Comparison of ENCODE assay signal across 9 cellular contexts in the genomic region with DNA sequence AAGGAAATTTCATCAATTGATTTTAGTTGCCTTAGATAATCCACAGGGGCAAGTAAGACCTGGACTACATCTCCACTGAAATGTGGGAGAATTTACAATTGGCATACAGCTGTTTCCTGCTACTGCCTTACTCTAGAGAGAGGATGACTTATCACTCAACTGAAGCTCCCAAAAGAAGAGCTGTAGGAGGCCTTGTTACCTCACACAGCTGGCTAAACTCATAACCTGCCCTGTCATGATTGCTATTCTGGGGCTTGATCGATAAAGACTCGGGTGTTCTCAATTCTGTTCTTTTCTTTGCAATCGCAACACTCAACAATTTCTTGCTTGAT.
A peak's percentile ranks its signal among the peaks of the same experiment; 100 is the strongest.
DNase-seq lines count a peak whose midpoint lies in the region; ATAC-seq and TF ChIP-seq lines count a peak whose summit lies in the region.
"Had no signal": no experiment of that assay in that cellular context is flagged by ENCODE, and none has a peak within 500 bp of the region (broad histone marks: within the 10 kb centered on the region; RNA-seq: fewer than 3 reads in every experiment).

No MANE protein-coding gene starts in this region.

- H3K9me3 ChIP-seq in tibial nerve: no peaks in the 10 kb centered on the region

- POLR2A ChIA-PET in T-cell (lab: Charles Lee): interaction anchor here in 1 of 2 donors (0.6 kb wide), 1 partner anchor 218 kb away, joined by 3 read pairs; no protein-coding TSS in a partner anchor

- peak overlapping the region in 2 of 4 donors; percentile 38 to 39 for H3K4me3 ChIP-seq in tibial nerve
- H3K4me3 ChIP-seq: cardiac muscle cell had no signal

- H3K27me3 ChIP-seq in tibial nerve: no peaks in the 10 kb centered on the region
- H3K27me3 ChIP-seq: cardiac muscle cell had no signal

- CTCF ChIA-PET in activated CD8-positive, alpha-beta memory T cell treated with anti-CD3 and anti-CD28 coated beads, Interleukin-2, amount 10 ng/mL, durations not matched to agents 7 days and 5 days (lab: Charles Lee): interaction anchor here (0.8 to 1.4 kb wide), 2 partner anchors 9 to 1396 kb away, joined by 3 to 5 read pairs; partner anchors contain the start of gene EFNB2
- CTCF ChIA-PET in T-cell (lab: Charles Lee): interaction anchor here (1.0 to 1.3 kb wide), 2 partner anchors 63 kb away, joined by 3 to 6 read pairs; no protein-coding TSS in a partner anchor

- whole genome bisulfite sequencing in tibial nerve, 2 donors: 82 to 86% methylated on average over 3 of the region's 3 CpGs

- H3K27ac Mint-ChIP-seq in activated CD8-positive, alpha-beta memory T cell treated with anti-CD3 and anti-CD28 coated beads, Interleukin-2, amount 10 ng/mL, durations not matched to agents 7 days and 5 days: peak overlapping the region; percentile 96
- H3K27ac Mint-ChIP-seq in T-cell: peak overlapping the region; percentile 98 to 99
- peak overlapping the region; percentile 96 to 98 for H3K27ac Mint-ChIP-seq in stimulated activated naive CD8-positive, alpha-beta T cell treated with anti-CD3 and anti-CD28 coated beads, Interleukin-15, amount 100 ng/mL, for 72 hours

- ATAC-seq in activated CD8-positive, alpha-beta memory T cell treated with anti-CD3 and anti-CD28 coated beads, Interleukin-2, amount 10 ng/mL, durations not matched to agents 7 days and 5 days: no peak
- ATAC-seq in HG02870 (IDR thresholded peaks at IDR 0.05; ENCODE audit: unreplicated experiment) (peak; percentile 4), T-cell (replicated peaks in 1 of 4) (peak in 3 of 4 experiments; percentile 1 to 3 (median 2))
- peak; percentile 27 for ATAC-seq in stimulated activated naive CD8-positive, alpha-beta T cell treated with anti-CD3 and anti-CD28 coated beads, Interleukin-15, amount 100 ng/mL, for 72 hours

- no peak for TF ChIP-seq CTCF in tibial nerve (IDR thresholded peaks at IDR 0.05)

- H3K9me3 Mint-ChIP-seq in activated CD8-positive, alpha-beta memory T cell treated with anti-CD3 and anti-CD28 coated beads, Interleukin-2, amount 10 ng/mL, durations not matched to agents 7 days and 5 days (ENCODE audit: low read depth): no peaks in the 10 kb centered on the region
- no peaks in the 10 kb centered on the region for H3K9me3 Mint-ChIP-seq in T-cell
- no peaks in the 10 kb centered on the region for H3K9me3 Mint-ChIP-seq in stimulated activated naive CD8-positive, alpha-beta T cell treated with anti-CD3 and anti-CD28 coated beads, Interleukin-15, amount 100 ng/mL, for 72 hours

- H3K36me3 ChIP-seq in tibial nerve: no peaks in the 10 kb centered on the region
- H3K36me3 ChIP-seq: cardiac muscle cell had no signal

- peak overlapping the region; percentile 89 for H3K4me3 Mint-ChIP-seq in activated CD8-positive, alpha-beta memory T cell treated with anti-CD3 and anti-CD28 coated beads, Interleukin-2, amount 10 ng/mL, durations not matched to agents 7 days and 5 days
- peak overlapping the region; percentile 81 to 91 (median 90) for H3K4me3 Mint-ChIP-seq in T-cell
- H3K4me3 Mint-ChIP-seq in stimulated activated naive CD8-positive, alpha-beta T cell treated with anti-CD3 and anti-CD28 coated beads, Interleukin-15, amount 100 ng/mL, for 72 hours: peak overlapping the region; percentile 84 to 85

- no peaks in the 10 kb centered on the region for H3K27me3 Mint-ChIP-seq in activated CD8-positive, alpha-beta memory T cell treated with anti-CD3 and anti-CD28 coated beads, Interleukin-2, amount 10 ng/mL, durations not matched to agents 7 days and 5 days
- H3K27me3 Mint-ChIP-seq in T-cell: no peaks in the 10 kb centered on the region
- no peaks in the 10 kb centered on the region for H3K27me3 Mint-ChIP-seq in stimulated activated naive CD8-positive, alpha-beta T cell treated with anti-CD3 and anti-CD28 coated beads, Interleukin-15, amount 100 ng/mL, for 72 hours

- H3K4me1 Mint-ChIP-seq in activated CD8-positive, alpha-beta memory T cell treated with anti-CD3 and anti-CD28 coated beads, Interleukin-2, amount 10 ng/mL, durations not matched to agents 7 days and 5 days: peaks cover 15% of the 10 kb centered on the region
- peaks cover 15 to 20% (median 19%) of the 10 kb centered on the region in 3 donors for H3K4me1 Mint-ChIP-seq in T-cell
- peaks cover 17% of the 10 kb centered on the region for H3K4me1 Mint-ChIP-seq in stimulated activated naive CD8-positive, alpha-beta T cell treated with anti-CD3 and anti-CD28 coated beads, Interleukin-15, amount 100 ng/mL, for 72 hours

- peaks cover 3% of the 10 kb centered on the region for H3K36me3 Mint-ChIP-seq in activated CD8-positive, alpha-beta memory T cell treated with anti-CD3 and anti-CD28 coated beads, Interleukin-2, amount 10 ng/mL, durations not matched to agents 7 days and 5 days
- no peaks in the 10 kb centered on the region for H3K36me3 Mint-ChIP-seq in T-cell

- no peaks in the 10 kb centered on the region for H3K4me1 ChIP-seq in tibial nerve

- no peak overlapping the region for H3K27ac ChIP-seq in tibial nerve
- H3K27ac ChIP-seq: cardiac muscle cell had no signal

- no peak for TF ChIP-seq POLR2A in tibial nerve (IDR thresholded peaks at IDR 0.05)

- TF ChIP-seq EP300 in tibial nerve (IDR thresholded peaks at IDR 0.05): no peak

- DNase-seq in activated CD8-positive, alpha-beta memory T cell treated with anti-CD3 and anti-CD28 coated beads, Interleukin-2, amount 10 ng/mL, durations not matched to agents 7 days and 5 days: no peak
- DNase-seq in activated CD8-positive, alpha-beta memory T cell treated with anti-CD3 and anti-CD28 coated beads, Interleukin-2, amount 50 U/mL, for 48 hours: no peak
- DNase-seq in T-cell (no peak), tibial nerve (ENCODE audit: low spot score in 2 of 2) (no peak), NCI-H1092 (lab: John Stamatoyannopoulos, UW) (no peak), GM19240 (ENCODE audit: insufficient read length, low spot score) (no peak)
- no peak for DNase-seq in stimulated activated naive CD8-positive, alpha-beta T cell treated with anti-CD3 and anti-CD28 coated beads, Interleukin-15, amount 100 ng/mL, for 72 hours
